ENCODE assay signal across 1 cellular context in the genomic region with DNA sequence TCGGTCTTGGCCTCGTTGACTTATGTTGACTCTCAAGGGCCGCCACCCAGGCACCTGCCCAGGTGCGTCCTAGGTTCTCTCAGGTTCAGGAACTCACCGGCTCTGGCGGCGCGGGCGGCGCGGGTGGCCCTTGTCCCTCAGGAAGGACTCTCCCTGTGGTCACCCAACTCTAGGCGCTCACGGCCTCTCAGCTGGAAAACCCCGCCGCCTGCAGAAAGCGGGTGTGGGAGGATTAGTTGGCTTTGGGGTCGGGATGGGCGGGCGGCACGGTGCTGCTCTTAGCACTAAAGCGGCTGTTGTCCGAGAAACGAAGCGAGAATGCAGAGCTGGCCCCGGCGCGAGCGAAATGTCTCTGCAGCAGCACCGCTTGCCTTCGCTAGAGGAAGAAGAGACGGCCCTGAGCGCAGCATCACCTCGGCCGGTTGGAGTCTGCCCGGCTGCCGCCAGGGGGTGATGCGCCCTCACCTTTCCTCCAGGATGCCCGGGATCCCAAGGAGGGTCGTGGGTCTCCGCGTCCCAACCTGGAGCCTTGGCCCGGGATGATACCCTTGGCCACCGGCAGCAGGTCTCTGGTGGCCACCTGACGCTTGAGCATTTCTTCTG.
TF ChIP-seq lines count a peak whose summit lies in the region.

No MANE protein-coding gene starts in this region.

TF ChIP-seq in HepG2, 621 proteins besides CTCF, POLR2A, EP300 and RAD21:
- TF ChIP-seq ZNF598 (CRISPR knock-in tag; IDR thresholded peaks at IDR 0.05; ENCODE audit: borderline replicate concordance) (peak; percentile 52; the same call in 1 of the 2 replicates), STAG1 (CRISPR knock-in tag; IDR thresholded peaks at IDR 0.05) (peak; percentile 59), HINFP (CRISPR knock-in tag; IDR thresholded peaks at IDR 0.05; ENCODE audit: low read depth) (no peak)
- TF ChIP-seq, protein P1, sequence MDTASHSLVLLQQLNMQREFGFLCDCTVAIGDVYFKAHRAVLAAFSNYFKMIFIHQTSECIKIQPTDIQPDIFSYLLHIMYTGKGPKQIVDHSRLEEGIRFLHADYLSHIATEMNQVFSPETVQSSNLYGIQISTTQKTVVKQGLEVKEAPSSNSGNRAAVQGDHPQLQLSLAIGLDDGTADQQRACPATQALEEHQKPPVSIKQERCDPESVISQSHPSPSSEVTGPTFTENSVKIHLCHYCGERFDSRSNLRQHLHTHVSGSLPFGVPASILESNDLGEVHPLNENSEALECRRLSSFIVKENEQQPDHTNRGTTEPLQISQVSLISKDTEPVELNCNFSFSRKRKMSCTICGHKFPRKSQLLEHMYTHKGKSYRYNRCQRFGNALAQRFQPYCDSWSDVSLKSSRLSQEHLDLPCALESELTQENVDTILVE (CRISPR knock-in tag; IDR thresholded peaks at IDR 0.05): no peak
- TF ChIP-seq, protein P2, sequence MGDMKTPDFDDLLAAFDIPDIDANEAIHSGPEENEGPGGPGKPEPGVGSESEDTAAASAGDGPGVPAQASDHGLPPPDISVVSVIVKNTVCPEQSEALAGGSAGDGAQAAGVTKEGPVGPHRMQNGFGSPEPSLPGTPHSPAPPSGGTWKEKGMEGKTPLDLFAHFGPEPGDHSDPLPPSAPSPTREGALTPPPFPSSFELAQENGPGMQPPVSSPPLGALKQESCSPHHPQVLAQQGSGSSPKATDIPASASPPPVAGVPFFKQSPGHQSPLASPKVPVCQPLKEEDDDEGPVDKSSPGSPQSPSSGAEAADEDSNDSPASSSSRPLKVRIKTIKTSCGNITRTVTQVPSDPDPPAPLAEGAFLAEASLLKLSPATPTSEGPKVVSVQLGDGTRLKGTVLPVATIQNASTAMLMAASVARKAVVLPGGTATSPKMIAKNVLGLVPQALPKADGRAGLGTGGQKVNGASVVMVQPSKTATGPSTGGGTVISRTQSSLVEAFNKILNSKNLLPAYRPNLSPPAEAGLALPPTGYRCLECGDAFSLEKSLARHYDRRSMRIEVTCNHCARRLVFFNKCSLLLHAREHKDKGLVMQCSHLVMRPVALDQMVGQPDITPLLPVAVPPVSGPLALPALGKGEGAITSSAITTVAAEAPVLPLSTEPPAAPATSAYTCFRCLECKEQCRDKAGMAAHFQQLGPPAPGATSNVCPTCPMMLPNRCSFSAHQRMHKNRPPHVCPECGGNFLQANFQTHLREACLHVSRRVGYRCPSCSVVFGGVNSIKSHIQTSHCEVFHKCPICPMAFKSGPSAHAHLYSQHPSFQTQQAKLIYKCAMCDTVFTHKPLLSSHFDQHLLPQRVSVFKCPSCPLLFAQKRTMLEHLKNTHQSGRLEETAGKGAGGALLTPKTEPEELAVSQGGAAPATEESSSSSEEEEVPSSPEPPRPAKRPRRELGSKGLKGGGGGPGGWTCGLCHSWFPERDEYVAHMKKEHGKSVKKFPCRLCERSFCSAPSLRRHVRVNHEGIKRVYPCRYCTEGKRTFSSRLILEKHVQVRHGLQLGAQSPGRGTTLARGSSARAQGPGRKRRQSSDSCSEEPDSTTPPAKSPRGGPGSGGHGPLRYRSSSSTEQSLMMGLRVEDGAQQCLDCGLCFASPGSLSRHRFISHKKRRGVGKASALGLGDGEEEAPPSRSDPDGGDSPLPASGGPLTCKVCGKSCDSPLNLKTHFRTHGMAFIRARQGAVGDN (CRISPR knock-in tag; IDR thresholded peaks at IDR 0.05): peak; percentile 24; the same call in 1 of the 2 replicates
